In genomic region chr4:152304220-152304619, GRCh38 we compare ENCODE assay signal across 10 cellular contexts.
A peak's percentile ranks its signal among the peaks of the same experiment; 100 is the strongest.
DNase-seq lines count a peak whose midpoint lies in the region; ATAC-seq, FAIRE-seq and TF ChIP-seq lines count a peak whose summit lies in the region.
"Had no signal": no experiment of that assay in that cellular context is flagged by ENCODE, and none has a peak within 500 bp of the region (broad histone marks: within the 10 kb centered on the region; RNA-seq: fewer than 3 reads in every experiment).

No MANE protein-coding gene starts in this region.

- intact Hi-C loops in IMR-90 (cut with micrococcal nuclease), result no loop called here

- WGBS in IMR-90 (ENCODE audit: extremely low coverage in 2 of 2, insufficient read length in 1 of 2), 2 experiments, result 20% methylated on average over 1 of the region's 5 CpGs; no CpG with 5 or more reads in 1 of the 2 experiments

- no peak for TF ChIP-seq RAD21 in IMR-90 (IDR thresholded peaks at IDR 0.05; ENCODE audit: low read length)

- in situ Hi-C loops in IMR-90 (cut with MboI; ENCODE audit: low sequenced_read_pairs), result no loop called here

- H2BK5ac ChIP-seq in IMR-90 (ENCODE audit: low read depth, low read length, poor library complexity, severe bottlenecking), result no peak overlapping the region

- H3K4me2 ChIP-seq in IMR-90 (ENCODE audit: low read depth, low read length), result no peak overlapping the region

- no peak overlapping the region for H3K56ac ChIP-seq in IMR-90 (ENCODE audit: extremely low read depth, insufficient read depth, low read length)

- H3K4ac ChIP-seq in IMR-90 (ENCODE audit: low read depth, low read length), result no peak overlapping the region

- no peaks in the 10 kb centered on the region for H4K20me1 ChIP-seq in IMR-90 (ENCODE audit: insufficient read depth, low read length)

- no TSS peak for BruUV-seq in IMR-90 (replicated peaks; lab: Mats Ljungman, UMichigan)

- no peak overlapping the region for H3K18ac ChIP-seq in IMR-90 (ENCODE audit: low read depth, low read length)

- dilution Hi-C loops in IMR-90 (cut with HindIII; ENCODE audit: low sequenced_read_pairs, unreplicated experiment), result no loop called here

- peaks cover 27% of the 10 kb centered on the region for H3K27me3 ChIP-seq in IMR-90 (ENCODE audit: control insufficient read depth, insufficient read depth, low read length)
- H3K27me3 ChIP-seq: tibial nerve had no signal

- no peak overlapping the region for H2BK120ac ChIP-seq in IMR-90 (ENCODE audit: low read depth, low read length)

- TF ChIP-seq POLR2A in IMR-90 (IDR thresholded peaks at IDR 0.05; ENCODE audit: low read depth, low read length) (no peak), H54 (IDR thresholded peaks at IDR 0.05; ENCODE audit: low read depth, low read length) (no peak)

- no peak overlapping the region for H4K5ac ChIP-seq in IMR-90 (ENCODE audit: low read depth, low read length)

- H3K4me3 ChIP-seq in IMR-90 (ENCODE audit: insufficient read depth, low read depth, low read length), result no peak overlapping the region
- H3K4me3 ChIP-seq: tibial nerve had no signal

- H4K8ac ChIP-seq in IMR-90 (ENCODE audit: low read depth in 2 of 2, low read length in 2 of 2), result no peak overlapping the region

- no peaks in the 10 kb centered on the region for H3K9me3 ChIP-seq in IMR-90 (ENCODE audit: control insufficient read depth, insufficient read depth, low read length)
- H3K9me3 ChIP-seq: tibial nerve had no signal

- H3K79me1 ChIP-seq in IMR-90 (ENCODE audit: low read depth in 1 of 2, low read length in 2 of 2), result no peaks in the 10 kb centered on the region

- no peak overlapping the region for H2BK15ac ChIP-seq in IMR-90 (ENCODE audit: low read depth, low read length)

- H3K14ac ChIP-seq in IMR-90 (replicated peaks; ENCODE audit: low read depth, low read length), result no peak overlapping the region

- no peaks in the 10 kb centered on the region for H3K9me1 ChIP-seq in IMR-90 (ENCODE audit: insufficient read depth, low read length)

- CTCF ChIA-PET in IMR-90 (lab: Yijun Ruan, JAX), result interaction anchor here (0.5 kb wide), 1 partner anchor 1075 kb away, joined by 3 read pairs; no protein-coding TSS in a partner anchor

- no peak for FAIRE-seq in H54 (lab: Jason Lieb, UNC)

- H3K4me1 ChIP-seq in IMR-90 (ENCODE audit: control insufficient read depth, insufficient read depth, low read length), result no peaks in the 10 kb centered on the region
- H3K4me1 ChIP-seq: tibial nerve had no signal

- no peak overlapping the region for H3K9ac ChIP-seq in IMR-90 (ENCODE audit: low read depth, low read length)

- no peaks in the 10 kb centered on the region for H3K36me3 ChIP-seq in IMR-90 (ENCODE audit: control insufficient read depth, insufficient read depth, low read length)
- H3K36me3 ChIP-seq: tibial nerve had no signal

- no peak overlapping the region for H2BK20ac ChIP-seq in IMR-90 (ENCODE audit: low read depth, low read length)

- H3K23ac ChIP-seq in IMR-90 (ENCODE audit: low read depth, low read length), result no peak overlapping the region

- H2AK9ac ChIP-seq in IMR-90 (replicated peaks; ENCODE audit: low read depth, low read length, poor library complexity), result no peak overlapping the region

- H3K27ac ChIP-seq in IMR-90 (ENCODE audit: insufficient read depth, low read length), result no peak overlapping the region
- H3K27ac ChIP-seq: tibial nerve had no signal

- no peak for TF ChIP-seq CTCF in IMR-90 (conservative IDR thresholded peaks at IDR 0.05; ENCODE audit: low read depth, low read length)

- no peak overlapping the region for H2AK5ac ChIP-seq in IMR-90 (ENCODE audit: low read depth, low read length)

- no peak overlapping the region for H2AFZ ChIP-seq in IMR-90 (replicated peaks; ENCODE audit: low read length, poor library complexity)

- DNase-seq in IMR-90 (peak; percentile 2), retina (peak; percentile 52), NCI-H1694 (lab: John Stamatoyannopoulos, UW) (no peak), NK-92 (lab: John Stamatoyannopoulos, UW; ENCODE audit: unreplicated experiment) (no peak), H54 (ENCODE audit: insufficient read length, low spot score) (no peak)
- DNase-seq: activated CD4-positive, alpha-beta T cell treated with anti-CD3 and anti-CD28 coated beads, Interleukin-2, amount 10 ng/mL, durations not matched to agents 24 days and 14 days; NK-92 treated with Interleukin-12 subunit alpha and Interleukin-12 subunit beta, amount 100 ng/mL, for 24 hours had no signal

- H4K91ac ChIP-seq in IMR-90 (ENCODE audit: insufficient read depth, low read depth, low read length), result no peak overlapping the region

- peak; percentile 90 for ATAC-seq in GM19043 (IDR thresholded peaks at IDR 0.05; ENCODE audit: low read depth, unreplicated experiment)
- peak; percentile 87 for ATAC-seq in HG02642 (IDR thresholded peaks at IDR 0.05; ENCODE audit: poor library complexity, unreplicated experiment)
- ATAC-seq in IMR-90 (ENCODE audit: low read depth), result peak; percentile 54; the same call in 1 of the 2 replicates

- POLR2A ChIA-PET in IMR-90 (lab: Charles Lee; ENCODE audit: unreplicated experiment), result no interaction called here

TF ChIP-seq in IMR-90, 13 proteins besides CTCF, POLR2A, EP300 and RAD21:
- no peak for TF ChIP-seq BHLHE40 (IDR thresholded peaks at IDR 0.05; ENCODE audit: low read depth, low read length)
- no peak for TF ChIP-seq MAZ (IDR thresholded peaks at IDR 0.05; ENCODE audit: borderline replicate concordance, low read depth, low read length)
- TF ChIP-seq FOS (IDR thresholded peaks at IDR 0.05; ENCODE audit: low read depth, low read length), result no peak
- no peak for TF ChIP-seq SMC3 (IDR thresholded peaks at IDR 0.05; ENCODE audit: low read depth, low read length)
- no peak for TF ChIP-seq MAFK (IDR thresholded peaks at IDR 0.05; ENCODE audit: low read depth, low read length)
- TF ChIP-seq RFX5 (IDR thresholded peaks at IDR 0.05; ENCODE audit: low read depth, low read length), result no peak
- no peak for TF ChIP-seq RCOR1 (IDR thresholded peaks at IDR 0.05; ENCODE audit: insufficient replicate concordance, low read length)
- no peak for TF ChIP-seq MXI1 (IDR thresholded peaks at IDR 0.05; ENCODE audit: borderline replicate concordance, low read depth, low read length)
- TF ChIP-seq NFE2L2 (IDR thresholded peaks at IDR 0.05; ENCODE audit: low read depth, low read length), result no peak
- TF ChIP-seq CHD1 (IDR thresholded peaks at IDR 0.05; ENCODE audit: low read depth, low read length), result no peak
- no peak for TF ChIP-seq ELK1 (IDR thresholded peaks at IDR 0.05; ENCODE audit: borderline replicate concordance, low read depth, low read length)
- TF ChIP-seq USF2 (IDR thresholded peaks at IDR 0.05; ENCODE audit: low read depth, low read length), result no peak
- no peak for TF ChIP-seq CEBPB (IDR thresholded peaks at IDR 0.05; ENCODE audit: low read depth, low read length)
TF ChIP-seq in IMR-90: peak in this region for 0.

Comparison
In these comparisons a context has a peak if more than half of its experiments do, and no peak if none do; other contexts are left out.
1. DNase-seq: peak in IMR-90 (single experiment) and retina (single experiment); none in NCI-H1694 (single experiment), NK-92 (single experiment) and H54 (single experiment).
2. Peak in every context shown above with its lines, with median percentiles within 50 percentile points of each other: ATAC-seq.